10 cellular contexts compared by ENCODE assay signal in genomic region chr18:62781893-62782292, GRCh38.
DNase-seq lines count a peak whose midpoint lies in the region; ATAC-seq and TF ChIP-seq lines count a peak whose summit lies in the region.
"Had no signal": no experiment of that assay in that cellular context is flagged by ENCODE, and none has a peak within 500 bp of the region (broad histone marks: within the 10 kb centered on the region; RNA-seq: fewer than 3 reads in every experiment).

No MANE protein-coding gene starts in this region.

- H3K27me3 Mint-ChIP-seq in activated CD8-positive, alpha-beta memory T cell treated with anti-CD3 and anti-CD28 coated beads, Interleukin-2, amount 10 ng/mL, durations not matched to agents 7 days and 5 days: no peaks in the 10 kb centered on the region
- no peaks in the 10 kb centered on the region for H3K27me3 Mint-ChIP-seq in activated naive CD4-positive, alpha-beta T cell treated with anti-CD3 and anti-CD28 coated beads, Interleukin-2, amount 10 ng/mL, durations not matched to agents 7 days and 5 days

- no peaks in the 10 kb centered on the region for H3K9me3 Mint-ChIP-seq in activated CD8-positive, alpha-beta memory T cell treated with anti-CD3 and anti-CD28 coated beads, Interleukin-2, amount 10 ng/mL, durations not matched to agents 7 days and 5 days (ENCODE audit: low read depth)
- no peaks in the 10 kb centered on the region for H3K9me3 Mint-ChIP-seq in activated naive CD4-positive, alpha-beta T cell treated with anti-CD3 and anti-CD28 coated beads, Interleukin-2, amount 10 ng/mL, durations not matched to agents 7 days and 5 days

- no peak overlapping the region for H3K27ac Mint-ChIP-seq in activated CD8-positive, alpha-beta memory T cell treated with anti-CD3 and anti-CD28 coated beads, Interleukin-2, amount 10 ng/mL, durations not matched to agents 7 days and 5 days
- no peak overlapping the region for H3K27ac Mint-ChIP-seq in activated naive CD4-positive, alpha-beta T cell treated with anti-CD3 and anti-CD28 coated beads, Interleukin-2, amount 10 ng/mL, durations not matched to agents 7 days and 5 days

- no peak for TF ChIP-seq CTCF in LNCaP clone FGC (IDR thresholded peaks at IDR 0.05; ENCODE audit: control insufficient read depth, extremely low read depth, insufficient read depth)

- CTCF ChIA-PET in activated CD8-positive, alpha-beta memory T cell treated with anti-CD3 and anti-CD28 coated beads, Interleukin-2, amount 10 ng/mL, durations not matched to agents 7 days and 5 days (lab: Charles Lee): no interaction called here
- CTCF ChIA-PET in activated naive CD4-positive, alpha-beta T cell treated with anti-CD3 and anti-CD28 coated beads, Interleukin-2, amount 10 ng/mL, durations not matched to agents 7 days and 5 days (lab: Charles Lee): no interaction called here

- H3K4me1 Mint-ChIP-seq in activated CD8-positive, alpha-beta memory T cell treated with anti-CD3 and anti-CD28 coated beads, Interleukin-2, amount 10 ng/mL, durations not matched to agents 7 days and 5 days: peaks cover 39% of the 10 kb centered on the region
- H3K4me1 Mint-ChIP-seq in activated naive CD4-positive, alpha-beta T cell treated with anti-CD3 and anti-CD28 coated beads, Interleukin-2, amount 10 ng/mL, durations not matched to agents 7 days and 5 days: peaks cover 13% of the 10 kb centered on the region

- no peak for ATAC-seq in activated CD8-positive, alpha-beta memory T cell treated with anti-CD3 and anti-CD28 coated beads, Interleukin-2, amount 10 ng/mL, durations not matched to agents 7 days and 5 days
- no peak for ATAC-seq in HG03095 (IDR thresholded peaks at IDR 0.05; ENCODE audit: unreplicated experiment)

- DNase-seq in AG08395 (ENCODE audit: low spot score) (peak; percentile 76), LNCaP clone FGC (ENCODE audit: low read depth) (peak; percentile 69), amniotic stem cell (lab: John Stamatoyannopoulos, UW) (peak; percentile 33)
- DNase-seq in stimulated activated CD4-positive, alpha-beta T cell treated with anti-CD3 and anti-CD28 coated beads, Interleukin-1b, Interleukin-23, amount 100 ng/mL, for 48 hours: no peak
- DNase-seq in activated CD8-positive, alpha-beta memory T cell treated with anti-CD3 and anti-CD28 coated beads, Interleukin-2, amount 10 ng/mL, durations not matched to agents 7 days and 5 days: no peak
- no peak for DNase-seq in activated naive CD4-positive, alpha-beta T cell treated with anti-CD3 and anti-CD28 coated beads, Interleukin-2, amount 10 ng/mL, durations not matched to agents 7 days and 5 days
- DNase-seq: heart left ventricle, nucleus accumbens had no signal

- H3K36me3 Mint-ChIP-seq in activated CD8-positive, alpha-beta memory T cell treated with anti-CD3 and anti-CD28 coated beads, Interleukin-2, amount 10 ng/mL, durations not matched to agents 7 days and 5 days: peaks cover 8% of the 10 kb centered on the region
- H3K36me3 Mint-ChIP-seq in activated naive CD4-positive, alpha-beta T cell treated with anti-CD3 and anti-CD28 coated beads, Interleukin-2, amount 10 ng/mL, durations not matched to agents 7 days and 5 days: no peaks in the 10 kb centered on the region

- H3K27ac ChIP-seq in layer of hippocampus (ENCODE audit: low read depth, low read length): peak overlapping the region; percentile 8

- no peak overlapping the region for H3K4me3 ChIP-seq in LNCaP clone FGC (ENCODE audit: low read depth, low read length)
- H3K4me3 ChIP-seq: heart left ventricle had no signal

- H3K27me3 ChIP-seq in layer of hippocampus (ENCODE audit: control insufficient read depth, insufficient read depth, low read length): no peaks in the 10 kb centered on the region
- H3K27me3 ChIP-seq: heart left ventricle had no signal

- no peak overlapping the region for H3K4me3 Mint-ChIP-seq in activated CD8-positive, alpha-beta memory T cell treated with anti-CD3 and anti-CD28 coated beads, Interleukin-2, amount 10 ng/mL, durations not matched to agents 7 days and 5 days
- no peak overlapping the region for H3K4me3 Mint-ChIP-seq in activated naive CD4-positive, alpha-beta T cell treated with anti-CD3 and anti-CD28 coated beads, Interleukin-2, amount 10 ng/mL, durations not matched to agents 7 days and 5 days

Comparison
In these comparisons a context has a peak if more than half of its experiments do, and no peak if none do; other contexts are left out.
1. DNase-seq: peak in AG08395 (single experiment), LNCaP clone FGC (single experiment) and amniotic stem cell (single experiment); none in stimulated activated CD4-positive, alpha-beta T cell treated with anti-CD3 and anti-CD28 coated beads, Interleukin-1b, Interleukin-23, amount 100 ng/mL, for 48 hours (single experiment), activated CD8-positive, alpha-beta memory T cell treated with anti-CD3 and anti-CD28 coated beads, Interleukin-2, amount 10 ng/mL, durations not matched to agents 7 days and 5 days (single experiment) and activated naive CD4-positive, alpha-beta T cell treated with anti-CD3 and anti-CD28 coated beads, Interleukin-2, amount 10 ng/mL, durations not matched to agents 7 days and 5 days (single experiment).